Comparison of ENCODE assay signal across 8 cellular contexts in the genomic region with DNA sequence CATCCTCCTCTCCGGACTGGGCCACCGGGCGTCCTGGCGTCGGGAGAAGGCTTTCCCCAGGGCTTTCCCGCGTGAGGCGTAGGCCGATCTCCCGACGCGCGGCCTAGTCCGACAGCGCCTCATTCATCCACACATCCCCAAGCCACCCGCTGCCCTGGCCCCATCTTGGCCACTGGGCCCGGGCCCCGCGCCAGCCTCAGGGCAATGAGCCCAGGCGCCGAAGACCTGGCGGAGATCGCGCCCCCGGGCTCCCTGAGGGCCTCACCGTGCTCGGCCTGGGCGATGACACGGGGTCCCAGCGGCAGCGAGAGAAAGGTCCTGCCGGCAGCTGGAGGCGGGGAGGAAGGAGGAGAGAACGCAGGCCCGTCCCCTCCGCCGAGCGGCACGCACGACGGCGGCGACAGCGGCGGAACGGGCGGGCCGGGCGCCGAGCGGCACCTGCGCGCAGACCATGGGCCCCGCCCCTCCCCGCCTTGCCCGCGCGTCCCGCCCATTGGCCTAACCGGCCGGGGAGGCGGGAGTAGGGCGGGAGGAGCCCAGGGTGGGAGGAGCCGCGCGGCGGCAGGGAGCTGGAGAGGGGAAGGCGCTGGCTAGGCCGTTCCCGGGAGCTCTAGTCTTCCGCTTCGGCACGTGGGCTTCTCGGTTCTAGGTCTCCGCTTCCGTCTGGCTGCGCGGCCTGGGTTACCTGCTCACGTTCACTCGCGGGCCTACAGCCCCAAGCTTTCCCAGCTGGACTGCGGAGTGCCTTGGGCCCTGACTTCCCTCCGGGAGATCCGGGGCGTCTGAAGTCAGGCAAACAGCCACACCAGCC. TPM values are rescaled to one million over a fixed set of nuclear protein-coding genes. Genes with fewer than 3 reads are reported as not detected.
A peak's percentile ranks its signal among the peaks of the same experiment; 100 is the strongest.
DNase-seq lines count a peak whose midpoint lies in the region; ATAC-seq and TF ChIP-seq lines count a peak whose summit lies in the region.

OLA1 (minus strand) TSS at position 346 of the 811 bp plus-strand sequence. CDS start 1,717 bp downstream, outside the sequence.

- TF ChIP-seq CTCF in colonic mucosa (IDR thresholded peaks at IDR 0.05), result no peak

- peak within 1 kb of the TSS; percentile 60 to 96 (median 89) for H3K4me3 ChIP-seq in BLaER1 treated with 17β-estradiol and CSF1 and Interleukin-3, amounts not matched to agents 10 nM and 100 nM
- peak within 1 kb of the TSS; percentile 67 for H3K4me3 ChIP-seq in colonic mucosa

- H3K27ac ChIP-seq in BLaER1 treated with 17β-estradiol and CSF1 and Interleukin-3, amounts not matched to agents 10 nM and 100 nM, result peak within 1 kb of the TSS; percentile 60 to 94 (median 90); a peak in 21 of 22 replicates
- H3K27ac ChIP-seq in colonic mucosa (peak within 1 kb of the TSS; percentile 55), layer of hippocampus (ENCODE audit: low read depth, low read length) (peak within 1 kb of the TSS; percentile 80)

- peaks cover 20 to 35% (median 31%) of the 10 kb centered on the region in 11 experiments; a peak in 21 of 22 replicates for H3K36me3 ChIP-seq in BLaER1 treated with 17β-estradiol and CSF1 and Interleukin-3, amounts not matched to agents 10 nM and 100 nM
- H3K36me3 ChIP-seq in colonic mucosa, result no peaks in the 10 kb centered on the region

- H3K9me3 ChIP-seq in BLaER1 treated with 17β-estradiol and CSF1 and Interleukin-3, amounts not matched to agents 10 nM and 100 nM (replicated peaks in 1 of 11), result peaks cover 0 to 8% (median 0%) of the 10 kb centered on the region in 11 experiments; a peak in 4 of 22 replicates
- no peaks in the 10 kb centered on the region for H3K9me3 ChIP-seq in colonic mucosa

- H3K4me2 ChIP-seq in BLaER1 treated with 17β-estradiol and CSF1 and Interleukin-3, amounts not matched to agents 10 nM and 100 nM, result peak within 1 kb of the TSS; percentile 77 to 96 (median 92)

- intact Hi-C loops in activated CD4-positive, alpha-beta T cell treated with anti-CD3 and anti-CD28 coated beads, Interleukin-2, amount 10 ng/mL, durations not matched to agents 24 days and 14 days (cut with micrococcal nuclease), result loop anchor here (2.0 to 10.0 kb wide), 4 partner anchors 146 to 1756 kb away; partner anchors contain the start of genes CDCA7, GPR155, LNPK and SCRN3
- intact Hi-C loops in colonic mucosa (cut with DNase I), result no loop called here

- H3K4me1 Mint-ChIP-seq in activated CD4-positive, alpha-beta T cell treated with anti-CD3 and anti-CD28 coated beads, Interleukin-2, amount 10 ng/mL, durations not matched to agents 24 days and 14 days, result peaks cover 25% of the 10 kb centered on the region

- peaks cover 2% of the 10 kb centered on the region for H3K27me3 Mint-ChIP-seq in activated CD4-positive, alpha-beta T cell treated with anti-CD3 and anti-CD28 coated beads, Interleukin-2, amount 10 ng/mL, durations not matched to agents 24 days and 14 days

- H3K4me1 ChIP-seq in BLaER1 treated with 17β-estradiol and CSF1 and Interleukin-3, amounts not matched to agents 10 nM and 100 nM, result peaks cover 17 to 38% (median 25%) of the 10 kb centered on the region in 10 experiments
- H3K4me1 ChIP-seq in colonic mucosa, result peaks cover 9% of the 10 kb centered on the region

- H3K36me3 Mint-ChIP-seq in activated CD4-positive, alpha-beta T cell treated with anti-CD3 and anti-CD28 coated beads, Interleukin-2, amount 10 ng/mL, durations not matched to agents 24 days and 14 days (ENCODE audit: low read depth), result peaks cover 25% of the 10 kb centered on the region

- H3K4me3 Mint-ChIP-seq in activated CD4-positive, alpha-beta T cell treated with anti-CD3 and anti-CD28 coated beads, Interleukin-2, amount 10 ng/mL, durations not matched to agents 24 days and 14 days, result peak within 1 kb of the TSS; percentile 88

- H3K9me3 Mint-ChIP-seq in activated CD4-positive, alpha-beta T cell treated with anti-CD3 and anti-CD28 coated beads, Interleukin-2, amount 10 ng/mL, durations not matched to agents 24 days and 14 days, result no peaks in the 10 kb centered on the region

- peaks cover 0 to 48% (median 39%) of the 10 kb centered on the region in 11 experiments; a peak in 16 of 22 replicates for H4K20me1 ChIP-seq in BLaER1 treated with 17β-estradiol and CSF1 and Interleukin-3, amounts not matched to agents 10 nM and 100 nM

- ATAC-seq in GM19351 (IDR thresholded peaks at IDR 0.05; ENCODE audit: unreplicated experiment) (peak; percentile 94), HG03520 (IDR thresholded peaks at IDR 0.05; ENCODE audit: unreplicated experiment) (peak; percentile 94)

- DNase-seq in NCI-H526 treated with DMSO at 0.1 percent for 48 hours (lab: John Stamatoyannopoulos, UW), result peak; percentile 87
- DNase-seq in activated CD4-positive, alpha-beta T cell treated with anti-CD3 and anti-CD28 coated beads, Interleukin-2, amount 10 ng/mL, durations not matched to agents 24 days and 14 days, result peak; percentile 99
- DNase-seq in colonic mucosa, result peak; percentile 95
- peak; percentile 89 to 97 (median 94) for DNase-seq in stimulated activated CD4-positive, alpha-beta T cell treated with anti-CD3 and anti-CD28 coated beads, Interleukin-1b, Interleukin-23, amount 100 ng/mL, for 24 hours (ENCODE audit: low read depth in 4 of 4, low spot score in 1 of 4)

- H3K27ac Mint-ChIP-seq in activated CD4-positive, alpha-beta T cell treated with anti-CD3 and anti-CD28 coated beads, Interleukin-2, amount 10 ng/mL, durations not matched to agents 24 days and 14 days, result peak within 1 kb of the TSS; percentile 90

- H3K9ac ChIP-seq in BLaER1 treated with 17β-estradiol and CSF1 and Interleukin-3, amounts not matched to agents 10 nM and 100 nM, result peak within 1 kb of the TSS; percentile 82 to 97 (median 95)
- peak within 1 kb of the TSS; percentile 59 to 85 for H3K9ac ChIP-seq in colonic mucosa (ENCODE audit: low read depth in 2 of 2, low read length in 2 of 2)

- H3K27me3 ChIP-seq in BLaER1 treated with 17β-estradiol and CSF1 and Interleukin-3, amounts not matched to agents 10 nM and 100 nM, result no peaks in the 10 kb centered on the region
- no peaks in the 10 kb centered on the region for H3K27me3 ChIP-seq in colonic mucosa
- no peaks in the 10 kb centered on the region for H3K27me3 ChIP-seq in layer of hippocampus (ENCODE audit: control insufficient read depth, insufficient read depth, low read length)

RNA-seq across cellular contexts. Expression of gene OLA1, which starts in this region (rescaled TPM):
- total RNA-seq in activated CD4-positive, alpha-beta T cell treated with anti-CD3 and anti-CD28 coated beads, Interleukin-2, amount 10 ng/mL, durations not matched to agents 24 days and 14 days, result 164 and 167 TPM in 2 replicates
- 10 to 100 TPM; 75.6 to 92.8 TPM for total RNA-seq in colonic mucosa

Comparison
In these comparisons a context has a peak if more than half of its experiments do, and no peak if none do; other contexts are left out.
1. Peak in every context shown above with its lines: DNase-seq, ATAC-seq, H3K4me3 ChIP-seq and H3K27ac ChIP-seq.